ENCODE assay signal across 17 cellular contexts in genomic region chrX:8579602-8580001, GRCh38.
DNase-seq lines count a peak whose midpoint lies in the region; ATAC-seq and TF ChIP-seq lines count a peak whose summit lies in the region.
"Had no signal": no experiment of that assay in that cellular context is flagged by ENCODE, and none has a peak within 500 bp of the region (broad histone marks: within the 10 kb centered on the region; RNA-seq: fewer than 3 reads in every experiment).

No MANE protein-coding gene starts in this region.

- TF ChIP-seq CTCF in nephron progenitor cell (IDR thresholded peaks at IDR 0.05) = no peak

- peaks cover 7% of the 10 kb centered on the region for H3K36me3 Mint-ChIP-seq in nephron progenitor cell (ENCODE audit: low read depth)
- H3K36me3 Mint-ChIP-seq: CD14-positive monocyte had no signal

- DNase-seq in DMS 273 treated with DMSO at 0.1 percent for 48 hours (lab: John Stamatoyannopoulos, UW) (peak; percentile 55), NCI-H524 treated with DMSO at 0.1 percent for 48 hours (lab: John Stamatoyannopoulos, UW) (peak; percentile 19), islet precursor cell (peak; percentile 44), nephron progenitor cell (no peak), NCI-H1694 treated with DMSO at 0.1 percent for 48 hours (lab: John Stamatoyannopoulos, UW) (no peak), substantia nigra (lab: John Stamatoyannopoulos, UW) (no peak)
- DNase-seq: AML-193; DMS53; HCEC 1CT; NCI-H1105 treated with DMSO at 0.1 percent for 48 hours; NCI-H187; NK-92 treated with Interleukin-12 subunit alpha and Interleukin-12 subunit beta, amount 100 ng/mL, for 24 hours; RPMI8226; SIG-M5 had no signal

- peaks cover 62% of the 10 kb centered on the region for H3K4me1 Mint-ChIP-seq in nephron progenitor cell
- H3K4me1 Mint-ChIP-seq: CD14-positive monocyte had no signal

- H3K9me3 Mint-ChIP-seq in nephron progenitor cell = no peaks in the 10 kb centered on the region

- no peak overlapping the region for H3K4me3 Mint-ChIP-seq in nephron progenitor cell
- H3K4me3 Mint-ChIP-seq: CD14-positive monocyte had no signal

- peaks cover 5% of the 10 kb centered on the region for H3K27me3 Mint-ChIP-seq in nephron progenitor cell (ENCODE audit: low read depth, poor library complexity)

- ATAC-seq in HG02642 (IDR thresholded peaks at IDR 0.05; ENCODE audit: poor library complexity, unreplicated experiment) = no peak

- peak overlapping the region; percentile 44 for H3K27ac Mint-ChIP-seq in nephron progenitor cell
- H3K27ac Mint-ChIP-seq: CD14-positive monocyte had no signal

- H3K27ac ChIP-seq in substantia nigra (ENCODE audit: low read depth, low read length, poor library complexity, severe bottlenecking) = no peak overlapping the region
- H3K27ac ChIP-seq: HL-60 had no signal

Comparison
In these comparisons a context has a peak if more than half of its experiments do, and no peak if none do; other contexts are left out.
1. DNase-seq: peak in DMS 273 treated with DMSO at 0.1 percent for 48 hours (single experiment), NCI-H524 treated with DMSO at 0.1 percent for 48 hours (single experiment) and islet precursor cell (single experiment); none in nephron progenitor cell (single experiment), NCI-H1694 treated with DMSO at 0.1 percent for 48 hours (single experiment) and substantia nigra (0 of 49).